Comparison of ENCODE assay signal across 8 cellular contexts in genomic region chr18:76822510-76823165, GRCh38. TPM values are rescaled to one million over a fixed set of nuclear protein-coding genes. Genes with fewer than 3 reads are reported as not detected.
A peak's percentile ranks its signal among the peaks of the same experiment; 100 is the strongest.
DNase-seq lines count a peak whose midpoint lies in the region; ATAC-seq lines count a peak whose summit lies in the region.

TSS of gene ZNF236 (plus strand) at chr18:76822557. CDS start at chr18:76822608, 51 bp downstream.

- H3K9me3 Mint-ChIP-seq in activated CD8-positive, alpha-beta T cell treated with anti-CD3 and anti-CD28 coated beads, Interleukin-2, amount 10 ng/mL, durations not matched to agents 7 days and 5 days (ENCODE audit: insufficient read depth) = no peaks in the 10 kb centered on the region

- CTCF ChIA-PET in activated CD8-positive, alpha-beta T cell treated with anti-CD3 and anti-CD28 coated beads, Interleukin-2, amount 10 ng/mL, durations not matched to agents 7 days and 5 days (lab: Charles Lee) = interaction anchor here (0.7 kb wide), 1 partner anchor 19 kb away, joined by 3 read pairs; no protein-coding TSS in a partner anchor

- DNase-seq in AG08396 (ENCODE audit: low spot score) = peak; percentile 93
- DNase-seq in NCI-H345 treated with DMSO at 0.1 percent for 48 hours (lab: John Stamatoyannopoulos, UW; ENCODE audit: unreplicated experiment) = peak; percentile 5
- DNase-seq in activated CD8-positive, alpha-beta T cell treated with anti-CD3 and anti-CD28 coated beads, Interleukin-2, amount 10 ng/mL, durations not matched to agents 7 days and 5 days = peak; percentile 73
- DNase-seq in effector CD4-positive, alpha-beta T cell = peak; percentile 46
- peak; percentile 58 for DNase-seq in medulla oblongata (ENCODE audit: extremely low spot score)
- DNase-seq in stimulated activated CD8-positive, alpha-beta memory T cell treated with anti-CD3 and anti-CD28 coated beads, Interleukin-12 subunit alpha, Interleukin-12 subunit beta, amount 100 ng/mL, for 24 hours (ENCODE audit: extremely low read depth) = peak; percentile 39

- POLR2A ChIA-PET in activated CD8-positive, alpha-beta T cell treated with anti-CD3 and anti-CD28 coated beads, Interleukin-2, amount 10 ng/mL, durations not matched to agents 7 days and 5 days (lab: Charles Lee) = interaction anchor here (0.7 to 3.4 kb wide), 8 partner anchors 15 to 1612 kb away, joined by 3 to 13 read pairs (median 4); partner anchors contain the start of gene TSHZ1

- H3K27me3 Mint-ChIP-seq in activated CD8-positive, alpha-beta T cell treated with anti-CD3 and anti-CD28 coated beads, Interleukin-2, amount 10 ng/mL, durations not matched to agents 7 days and 5 days (ENCODE audit: low read depth) = no peaks in the 10 kb centered on the region

- H3K4me3 Mint-ChIP-seq in activated CD8-positive, alpha-beta T cell treated with anti-CD3 and anti-CD28 coated beads, Interleukin-2, amount 10 ng/mL, durations not matched to agents 7 days and 5 days = peak within 1 kb of the TSS; percentile 92

- peak within 1 kb of the TSS; percentile 91 for H3K27ac Mint-ChIP-seq in activated CD8-positive, alpha-beta T cell treated with anti-CD3 and anti-CD28 coated beads, Interleukin-2, amount 10 ng/mL, durations not matched to agents 7 days and 5 days

- H3K4me1 Mint-ChIP-seq in activated CD8-positive, alpha-beta T cell treated with anti-CD3 and anti-CD28 coated beads, Interleukin-2, amount 10 ng/mL, durations not matched to agents 7 days and 5 days (ENCODE audit: low read depth) = peaks cover 49% of the 10 kb centered on the region

- ATAC-seq in GM18858 (IDR thresholded peaks at IDR 0.05; ENCODE audit: unreplicated experiment) = peak; percentile 42
- ATAC-seq in HG03064 (IDR thresholded peaks at IDR 0.05; ENCODE audit: low read depth, unreplicated experiment) = peak; percentile 45
- ATAC-seq in activated CD8-positive, alpha-beta T cell treated with anti-CD3 and anti-CD28 coated beads, Interleukin-2, amount 10 ng/mL, durations not matched to agents 7 days and 5 days = peak; percentile 67

- peaks cover 30% of the 10 kb centered on the region for H3K36me3 Mint-ChIP-seq in activated CD8-positive, alpha-beta T cell treated with anti-CD3 and anti-CD28 coated beads, Interleukin-2, amount 10 ng/mL, durations not matched to agents 7 days and 5 days (ENCODE audit: low read depth)

RNA-seq across cellular contexts. Expression of gene ZNF236, which starts in this region (rescaled TPM):
- total RNA-seq in activated CD8-positive, alpha-beta T cell treated with anti-CD3 and anti-CD28 coated beads, Interleukin-2, amount 10 ng/mL, durations not matched to agents 7 days and 5 days = 10 to 100 TPM; 18.2 to 24.3 TPM

Comparison
In these comparisons a context has a peak if more than half of its experiments do, and no peak if none do; other contexts are left out.
1. Peak in every context shown above with its lines: DNase-seq and ATAC-seq.
2. DNase-seq: peak in every context shown above with its lines; median percentile 93 in AG08396; 73 in activated CD8-positive, alpha-beta T cell treated with anti-CD3 and anti-CD28 coated beads, Interleukin-2, amount 10 ng/mL, durations not matched to agents 7 days and 5 days; 58 in medulla oblongata; 46 in effector CD4-positive, alpha-beta T cell; 39 in stimulated activated CD8-positive, alpha-beta memory T cell treated with anti-CD3 and anti-CD28 coated beads, Interleukin-12 subunit alpha, Interleukin-12 subunit beta, amount 100 ng/mL, for 24 hours; 5 in NCI-H345 treated with DMSO at 0.1 percent for 48 hours.